8 cellular contexts compared by ENCODE assay signal in genomic region chr1:174217787-174218574, GRCh38. TPM values are rescaled to one million over a fixed set of nuclear protein-coding genes. Genes with fewer than 3 reads are reported as not detected.
A peak's percentile ranks its signal among the peaks of the same experiment; 100 is the strongest.
DNase-seq lines count a peak whose midpoint lies in the region; ATAC-seq and TF ChIP-seq lines count a peak whose summit lies in the region.

No MANE protein-coding gene starts in this region.

- H4K20me1 ChIP-seq in GM23248 (ENCODE audit: insufficient read depth) = no peaks in the 10 kb centered on the region

- CTCF ChIA-PET in MCF 10A (lab: Yijun Ruan, JAX) = interaction anchor here (0.5 to 2.5 kb wide), 70 partner anchors 11 to 1476 kb away, joined by 3 to 20 read pairs (median 4); no protein-coding TSS in a partner anchor

- WGBS in GM23248 (ENCODE audit: low coverage in 1 of 2, low lambda C conversion rate in 2 of 2, missing lambda C conversion rate in 2 of 2), 2 experiments = 52 to 55% methylated on average over 4 of the region's 4 CpGs

- H3K9me3 ChIP-seq in GM23248 (ENCODE audit: low read depth) (no peaks in the 10 kb centered on the region), uterus (no peaks in the 10 kb centered on the region)

- ATAC-seq in left colon = peak; percentile 63

- H3K27me3 Mint-ChIP-seq in MCF 10A (ENCODE audit: insufficient read depth, unreplicated experiment) = no peaks in the 10 kb centered on the region

- no peak overlapping the region for H3K9ac ChIP-seq in GM23248

- no peak overlapping the region for H3K4me2 ChIP-seq in GM23248 (ENCODE audit: unreplicated experiment)

- TF ChIP-seq CTCF in MCF 10A (IDR thresholded peaks at IDR 0.05; ENCODE audit: unreplicated experiment) (peak; percentile 90), uterus (IDR thresholded peaks at IDR 0.05) (peak; percentile 48 to 69 (median 54))

- no peak for TF ChIP-seq POLR2A in uterus (IDR thresholded peaks at IDR 0.05)

- H3K36me3 Mint-ChIP-seq in MCF 10A (ENCODE audit: insufficient read depth, unreplicated experiment) = peaks cover 7% of the 10 kb centered on the region

- H3K4me3 ChIP-seq in GM23248 (no peak overlapping the region), uterus (no peak overlapping the region)

- H3K9me3 Mint-ChIP-seq in MCF 10A (ENCODE audit: unreplicated experiment) = no peaks in the 10 kb centered on the region

- H3K4me3 Mint-ChIP-seq in MCF 10A (ENCODE audit: unreplicated experiment) = no peak overlapping the region

- H3K4me1 ChIP-seq in GM23248 (ENCODE audit: insufficient read depth) (peaks cover 7% of the 10 kb centered on the region; the same call in 1 of the 2 replicates), uterus (peaks cover 0 to 5% of the 10 kb centered on the region in 2 donors)

- peaks cover 6% of the 10 kb centered on the region for H3K4me1 Mint-ChIP-seq in MCF 10A (ENCODE audit: insufficient read depth, unreplicated experiment)

- H3K9me2 ChIP-seq in GM23248 (ENCODE audit: insufficient read depth) = no peaks in the 10 kb centered on the region

- no peak overlapping the region for H2AFZ ChIP-seq in GM23248

- H3K27ac ChIP-seq in GM23248 = no peak overlapping the region
- H3K27ac ChIP-seq in uterus = no peak overlapping the region

- H3K36me3 ChIP-seq in GM23248 (ENCODE audit: low read depth) (no peaks in the 10 kb centered on the region; the same call in 1 of the 2 replicates), uterus (no peaks in the 10 kb centered on the region)

- no peak overlapping the region for H3K27ac Mint-ChIP-seq in MCF 10A (ENCODE audit: low read depth, unreplicated experiment)

- POLR2A ChIA-PET in MCF 10A (lab: Yijun Ruan, JAX) = interaction anchor here (0.7 to 4.9 kb wide), 9 partner anchors 25 to 372 kb away, joined by 3 to 26 read pairs (median 3); partner anchors contain the start of genes GAS5, RABGAP1L and ZBTB37

- BruUV-seq in MCF 10A (replicated peaks; lab: Mats Ljungman, UMichigan) = no TSS peak

- H3K27me3 ChIP-seq in GM23248 (replicated peaks; ENCODE audit: insufficient read depth) = no peaks in the 10 kb centered on the region
- H3K27me3 ChIP-seq in uterus = no peaks in the 10 kb centered on the region

- intact Hi-C loops in MCF 10A (cut with micrococcal nuclease) = loop anchor here (1.0 to 5.0 kb wide), 5 partner anchors 124 to 796 kb away; partner anchors contain the start of genes GAS5, RC3H1 and ZBTB37
- intact Hi-C loops in left colon (cut with DNase I, micrococcal nuclease) = no loop called here
- intact Hi-C loops in uterus (cut with DNase I; ENCODE audit: low total_unique reads) = no loop called here

- peak; percentile 50 for DNase-seq in EH (ENCODE audit: low read depth)
- peak; percentile 59 for DNase-seq in GM23248
- peak; percentile 27 for DNase-seq in NCI-H2227 (lab: John Stamatoyannopoulos, UW; ENCODE audit: unreplicated experiment)
- DNase-seq in MCF 10A (ENCODE audit: unreplicated experiment) = peak; percentile 61
- no peak for DNase-seq in left colon
- DNase-seq in uterus = no peak
- no peak for DNase-seq in islet precursor cell
- DNase-seq in mucosa of gallbladder (ENCODE audit: low spot score) = no peak

- H3K79me2 ChIP-seq in GM23248 (ENCODE audit: insufficient read depth) = 0 out of 2 replicates have a peak, but pooled peaks cover 19% of the 10 kb centered on the region

- H3F3A ChIP-seq in GM23248 (ENCODE audit: insufficient read depth) = peaks cover 15% of the 10 kb centered on the region

- in situ Hi-C loops in GM23248 (cut with MboI) = loop anchor here (10.0 kb wide), 1 partner anchor 123 kb away; no protein-coding TSS in a partner anchor

RNA-seq across cellular contexts. Expression of gene RABGAP1L, which starts 58.7 kb away (rescaled TPM):
- total RNA-seq in GM23248 (2014; rRNA removed; shearing (Covaris generic)) = 21.6 and 24.7 TPM in 2 replicates
- polyA plus RNA-seq in GM23248 (2016; fragmentation: Nextera tagmentation; extraction: Ambion mirVana) = 11.4 and 13.7 TPM in 2 replicates
- 18.2 and 19.0 TPM in 2 replicates for total RNA-seq in MCF 10A (2022)
- 10 to 100 TPM; 67.8 to 70.4 TPM for total RNA-seq in left colon
- 10 to 100 TPM; 19.1 to 93.7 (median 35.1) TPM for total RNA-seq in uterus
- 87.4 TPM for total RNA-seq in mucosa of gallbladder

Comparison
In these comparisons a context has a peak if more than half of its experiments do, and no peak if none do; other contexts are left out.
1. DNase-seq: peak in EH (single experiment), GM23248 (single experiment), NCI-H2227 (single experiment) and MCF 10A (single experiment); none in left colon (0 of 2), uterus (0 of 2), islet precursor cell (single experiment) and mucosa of gallbladder (single experiment).